In genomic region chr9:121048175-121048574, GRCh38 we compare ENCODE assay signal across 16 cellular contexts. TPM values are rescaled to one million over a fixed set of nuclear protein-coding genes. Genes with fewer than 3 reads are reported as not detected.
DNase-seq lines count a peak whose midpoint lies in the region; ATAC-seq and TF ChIP-seq lines count a peak whose summit lies in the region.
"Had no signal": no experiment of that assay in that cellular context is flagged by ENCODE, and none has a peak within 500 bp of the region (broad histone marks: within the 10 kb centered on the region; RNA-seq: fewer than 3 reads in every experiment).

No MANE protein-coding gene starts in this region.

- CTCF ChIA-PET in IMR-90 (lab: Yijun Ruan, JAX): interaction anchor here (0.6 to 1.0 kb wide), 3 partner anchors 12 to 117 kb away, joined by 3 read pairs; no protein-coding TSS in a partner anchor
- CTCF ChIA-PET in activated CD8-positive, alpha-beta T cell treated with anti-CD3 and anti-CD28 coated beads for 36 hours (lab: Charles Lee): interaction anchor here (1.2 to 6.4 kb wide), 4 partner anchors 8 to 292 kb away, joined by 4 to 40 read pairs (median 6); no protein-coding TSS in a partner anchor

- intact Hi-C loops in IMR-90 (cut with micrococcal nuclease): no loop called here
- intact Hi-C loops in activated CD8-positive, alpha-beta T cell treated with anti-CD3 and anti-CD28 coated beads for 36 hours (cut with micrococcal nuclease): no loop called here

- no peaks in the 10 kb centered on the region for H3K9me2 ChIP-seq in hepatocyte (replicated peaks; ENCODE audit: insufficient read depth)

- no peaks in the 10 kb centered on the region for H3K79me1 ChIP-seq in IMR-90 (ENCODE audit: low read depth in 1 of 2, low read length in 2 of 2)

- TF ChIP-seq RAD21 in IMR-90 (IDR thresholded peaks at IDR 0.05; ENCODE audit: low read length) (no peak), liver (IDR thresholded peaks at IDR 0.05) (no peak)

- H2AK9ac ChIP-seq in IMR-90 (replicated peaks; ENCODE audit: low read depth, low read length, poor library complexity): no peak overlapping the region

- peak overlapping the region; percentile 39; the same call in 1 of the 2 replicates for H4K5ac ChIP-seq in IMR-90 (ENCODE audit: low read depth, low read length)

- H3K27me3 ChIP-seq in IMR-90 (ENCODE audit: control insufficient read depth, insufficient read depth, low read length) (no peaks in the 10 kb centered on the region), hepatocyte (no peaks in the 10 kb centered on the region), liver (ENCODE audit: control insufficient read depth in 4 of 4, insufficient read depth in 4 of 4, low read length in 3 of 4) (no peaks in the 10 kb centered on the region)
- H3K27me3 ChIP-seq: BLaER1 had no signal

- DNase-seq in IMR-90 (no peak), hepatocyte (ENCODE audit: low spot score) (no peak), UCSD-AML1 (lab: John Stamatoyannopoulos, UW; ENCODE audit: unreplicated experiment) (no peak)
- no peak for DNase-seq in stimulated activated CD4-positive, alpha-beta T cell treated with anti-CD3 and anti-CD28 coated beads, Interleukin-4, amount 100 ng/mL, for 4 hours
- no peak for DNase-seq in activated CD8-positive, alpha-beta T cell treated with anti-CD3 and anti-CD28 coated beads for 36 hours
- DNase-seq: Calu3; CD8-positive, alpha-beta T cell; DMS79 treated with DMSO at 0.1 percent for 48 hours; GF-D8; KBM-7 had no signal

- no peak overlapping the region; the same call in 1 of the 2 replicates for H3K4ac ChIP-seq in IMR-90 (ENCODE audit: low read depth, low read length)

- peak overlapping the region; percentile 14; the same call in 1 of the 2 replicates for H2AK5ac ChIP-seq in IMR-90 (ENCODE audit: low read depth, low read length)

- no peak overlapping the region for H2BK15ac ChIP-seq in IMR-90 (ENCODE audit: low read depth, low read length)

- H3K4me3 ChIP-seq in IMR-90 (ENCODE audit: insufficient read depth, low read depth, low read length) (no peak overlapping the region), hepatocyte (no peak overlapping the region), liver (ENCODE audit: low read depth in 1 of 3, low read length in 3 of 3) (peak overlapping the region; percentile 69 to 98 (median 94))
- H3K4me3 ChIP-seq: BLaER1, HAP-1 had no signal

- H3K9ac ChIP-seq in IMR-90 (ENCODE audit: low read depth, low read length): no peak overlapping the region
- peak overlapping the region; percentile 75 to 89 for H3K9ac ChIP-seq in liver (ENCODE audit: low read depth in 1 of 2, low read length in 2 of 2)
- H3K9ac ChIP-seq: BLaER1 had no signal

- no peak overlapping the region for H3K4me3 Mint-ChIP-seq in activated CD8-positive, alpha-beta T cell treated with anti-CD3 and anti-CD28 coated beads for 36 hours
- H3K4me3 Mint-ChIP-seq: CD8-positive, alpha-beta T cell; IgD-negative memory B cell had no signal

- H4K20me1 ChIP-seq in IMR-90 (ENCODE audit: insufficient read depth, low read length) (no peaks in the 10 kb centered on the region), hepatocyte (ENCODE audit: insufficient read depth, poor library complexity, severe bottlenecking) (no peaks in the 10 kb centered on the region)
- H4K20me1 ChIP-seq: BLaER1 had no signal

- H3K23ac ChIP-seq in IMR-90 (ENCODE audit: low read depth, low read length): no peak overlapping the region

- H3K4me2 ChIP-seq in IMR-90 (ENCODE audit: low read depth, low read length): no peak overlapping the region
- H3K4me2 ChIP-seq in hepatocyte: peak overlapping the region; percentile 67
- H3K4me2 ChIP-seq: BLaER1 had no signal

- no peaks in the 10 kb centered on the region for H3K36me3 ChIP-seq in IMR-90 (ENCODE audit: control insufficient read depth, insufficient read depth, low read length)
- H3K36me3 ChIP-seq in hepatocyte (replicated peaks; ENCODE audit: insufficient read depth, low read depth): no peaks in the 10 kb centered on the region
- peaks cover 1 to 10% (median 7%) of the 10 kb centered on the region in 4 donors for H3K36me3 ChIP-seq in liver (ENCODE audit: control insufficient read depth in 4 of 4, insufficient read depth in 3 of 4, low read depth in 1 of 4, low read length in 3 of 4)
- H3K36me3 ChIP-seq: BLaER1, HAP-1 had no signal

- in situ Hi-C loops in IMR-90 (cut with MboI; ENCODE audit: low sequenced_read_pairs): no loop called here

- TF ChIP-seq CTCF in IMR-90 (conservative IDR thresholded peaks at IDR 0.05; ENCODE audit: low read depth, low read length): no peak
- TF ChIP-seq CTCF in hepatocyte (IDR thresholded peaks at IDR 0.05; ENCODE audit: poor library complexity): no peak
- no peak for TF ChIP-seq CTCF in liver (IDR thresholded peaks at IDR 0.05; ENCODE audit: low read depth, low read length, missing input control)
- no peak for TF ChIP-seq CTCF in activated CD8-positive, alpha-beta T cell treated with anti-CD3 and anti-CD28 coated beads for 36 hours (IDR thresholded peaks at IDR 0.05)

- H2BK20ac ChIP-seq in IMR-90 (ENCODE audit: low read depth, low read length): 0 out of 2 replicates have a peak overlapping the region, but pooled peaks have one; percentile 0

- no peaks in the 10 kb centered on the region for H3K27me3 Mint-ChIP-seq in activated CD8-positive, alpha-beta T cell treated with anti-CD3 and anti-CD28 coated beads for 36 hours
- H3K27me3 Mint-ChIP-seq: IgD-negative memory B cell had no signal

- POLR2A ChIA-PET in IMR-90 (lab: Charles Lee; ENCODE audit: unreplicated experiment): no interaction called here
- POLR2A ChIA-PET in activated CD8-positive, alpha-beta T cell treated with anti-CD3 and anti-CD28 coated beads for 36 hours (lab: Charles Lee): no interaction called here

- H2BK5ac ChIP-seq in IMR-90 (ENCODE audit: low read depth, low read length, poor library complexity, severe bottlenecking): no peak overlapping the region

- H2AFZ ChIP-seq in IMR-90 (replicated peaks; ENCODE audit: low read length, poor library complexity) (no peak overlapping the region), hepatocyte (no peak overlapping the region)

- peaks cover 13% of the 10 kb centered on the region for H3K79me2 ChIP-seq in hepatocyte

- no peak overlapping the region for H4K8ac ChIP-seq in IMR-90 (ENCODE audit: low read depth in 2 of 2, low read length in 2 of 2)

- no peaks in the 10 kb centered on the region for H3K9me3 ChIP-seq in IMR-90 (ENCODE audit: control insufficient read depth, insufficient read depth, low read length)
- no peaks in the 10 kb centered on the region for H3K9me3 ChIP-seq in hepatocyte (ENCODE audit: low read depth)
- H3K9me3 ChIP-seq in liver (ENCODE audit: control insufficient read depth in 4 of 4, low read length in 3 of 4): no peaks in the 10 kb centered on the region
- H3K9me3 ChIP-seq: BLaER1, HAP-1 had no signal

- no peaks in the 10 kb centered on the region; the same call in 1 of the 2 replicates for H3K9me1 ChIP-seq in IMR-90 (ENCODE audit: insufficient read depth, low read length)

- no peak overlapping the region for H3K14ac ChIP-seq in IMR-90 (replicated peaks; ENCODE audit: low read depth, low read length)

- peak overlapping the region; percentile 29; the same call in 1 of the 2 replicates for H3K18ac ChIP-seq in IMR-90 (ENCODE audit: low read depth, low read length)

- H3K56ac ChIP-seq in IMR-90 (ENCODE audit: extremely low read depth, insufficient read depth, low read length): no peak overlapping the region

- no peak overlapping the region; the same call in 1 of the 2 replicates for H4K91ac ChIP-seq in IMR-90 (ENCODE audit: insufficient read depth, low read depth, low read length)

- no peaks in the 10 kb centered on the region for H3K9me3 Mint-ChIP-seq in activated CD8-positive, alpha-beta T cell treated with anti-CD3 and anti-CD28 coated beads for 36 hours
- H3K9me3 Mint-ChIP-seq: CD8-positive, alpha-beta T cell; IgD-negative memory B cell had no signal

- peak; percentile 40 for ATAC-seq in IMR-90 (ENCODE audit: low read depth)
- ATAC-seq in activated CD8-positive, alpha-beta T cell treated with anti-CD3 and anti-CD28 coated beads for 36 hours: no peak
- no peak for ATAC-seq in HG03280 (IDR thresholded peaks at IDR 0.05; ENCODE audit: unreplicated experiment)
- ATAC-seq: CD8-positive, alpha-beta T cell had no signal

- no peak for TF ChIP-seq POLR2A in IMR-90 (IDR thresholded peaks at IDR 0.05; ENCODE audit: low read depth, low read length)

- H2BK120ac ChIP-seq in IMR-90 (ENCODE audit: low read depth, low read length): peak overlapping the region; percentile 24

- no peaks in the 10 kb centered on the region for H3K4me1 Mint-ChIP-seq in activated CD8-positive, alpha-beta T cell treated with anti-CD3 and anti-CD28 coated beads for 36 hours (ENCODE audit: low read depth)
- H3K4me1 Mint-ChIP-seq: IgD-negative memory B cell had no signal

- no peaks in the 10 kb centered on the region for H3K36me3 Mint-ChIP-seq in activated CD8-positive, alpha-beta T cell treated with anti-CD3 and anti-CD28 coated beads for 36 hours (ENCODE audit: low read depth)
- H3K36me3 Mint-ChIP-seq: CD8-positive, alpha-beta T cell had no signal

- dilution Hi-C loops in IMR-90 (cut with HindIII; ENCODE audit: low sequenced_read_pairs, unreplicated experiment): no loop called here

- no peak overlapping the region for H3K27ac Mint-ChIP-seq in activated CD8-positive, alpha-beta T cell treated with anti-CD3 and anti-CD28 coated beads for 36 hours
- H3K27ac Mint-ChIP-seq: CD8-positive, alpha-beta T cell had no signal

- no TSS peak for BruUV-seq in IMR-90 (replicated peaks; lab: Mats Ljungman, UMichigan)

- WGBS in IMR-90 (ENCODE audit: extremely low coverage in 2 of 2, insufficient read length in 1 of 2), 2 experiments: no CpG with 5 or more reads among the region's 2 CpGs
- WGBS in hepatocyte (ENCODE audit: low lambda C conversion rate, missing lambda C conversion rate): 94% methylated on average over 2 of the region's 2 CpGs
- 51% methylated on average over 2 of the region's 2 CpGs for WGBS in liver

- peaks cover 2% of the 10 kb centered on the region for H3K4me1 ChIP-seq in IMR-90 (ENCODE audit: control insufficient read depth, insufficient read depth, low read length)
- peaks cover 7% of the 10 kb centered on the region for H3K4me1 ChIP-seq in hepatocyte (ENCODE audit: insufficient read depth)
- H3K4me1 ChIP-seq in liver (ENCODE audit: control insufficient read depth in 4 of 4, insufficient read depth in 4 of 4, low read length in 3 of 4): peaks cover 3 to 24% (median 16%) of the 10 kb centered on the region in 4 donors
- H3K4me1 ChIP-seq: HAP-1 had no signal

- H3K27ac ChIP-seq in IMR-90 (ENCODE audit: insufficient read depth, low read length) (peak overlapping the region; percentile 16; the same call in 1 of the 2 replicates), hepatocyte (no peak overlapping the region), liver (ENCODE audit: low read depth in 1 of 2, low read length in 2 of 2) (no peak overlapping the region)
- H3K27ac ChIP-seq: BLaER1, HL-60 had no signal

RNA-seq across cellular contexts. Expression of gene C5, which starts 1.9 kb away (rescaled TPM):
- total RNA-seq in IMR-90 (2012; rRNA removed): 2.3 and 2.8 TPM in 2 replicates
- polyA plus RNA-seq in IMR-90 (2012; rRNA removed): 1.0 and 1.5 TPM in 2 replicates
- polyA plus RNA-seq in IMR-90 (2012; cell fraction: cytosol; rRNA removed): 0.17 and 0.57 TPM in 2 replicates
- polyA plus RNA-seq in IMR-90 (2012; cell fraction: nucleus; rRNA removed; ENCODE audit: low replicate concordance): 0.40 and 3.3 TPM in 2 replicates
- 50.3 and 55.4 TPM in 2 replicates for total RNA-seq in hepatocyte
- 9.4 and 13.8 TPM in 2 replicates for polyA plus RNA-seq in hepatocyte
- total RNA-seq in liver: 100 to 1,000 TPM; 456 to 485 TPM
- polyA plus RNA-seq in liver: 100 to 1,000 TPM; 127 to 266 TPM
- total RNA-seq in activated CD8-positive, alpha-beta T cell treated with anti-CD3 and anti-CD28 coated beads for 36 hours: 1 to 10 TPM; 1.9 to 3.4 TPM

RNA-seq across cellular contexts. Expression of gene CNTRL, which starts 26.6 kb away (rescaled TPM):
- total RNA-seq in IMR-90 (2012; rRNA removed) (7.3 and 10.6 TPM in 2 replicates), hepatocyte (7.9 and 10.8 TPM in 2 replicates), liver (1 to 10 TPM; 6.3 to 8.7 TPM)
- polyA plus RNA-seq in IMR-90 (2012; rRNA removed) (3.6 and 4.5 TPM in 2 replicates), hepatocyte (3.4 and 4.3 TPM in 2 replicates), liver (1 to 10 TPM; 1.6 to 2.5 TPM)
- 0.68 and 1.4 TPM in 2 replicates for polyA plus RNA-seq in IMR-90 (2012; cell fraction: cytosol; rRNA removed)
- polyA plus RNA-seq in IMR-90 (2012; cell fraction: nucleus; rRNA removed; ENCODE audit: low replicate concordance): 1.7 and 6.9 TPM in 2 replicates
- total RNA-seq in activated CD8-positive, alpha-beta T cell treated with anti-CD3 and anti-CD28 coated beads for 36 hours: 10 to 100 TPM; 62.8 to 69.8 TPM

Comparison
In these comparisons a context has a peak if more than half of its experiments do, and no peak if none do; other contexts are left out.
1. H3K4me3 ChIP-seq: peak in liver (3 of 3); none in IMR-90 (single experiment) and hepatocyte (single experiment).
2. RNA of gene C5, which starts 1.9 kb away (total RNA-seq): 456 to 485 TPM in liver and 50.3 to 55.4 TPM in hepatocyte; 1.9 to 3.4 TPM in activated CD8-positive, alpha-beta T cell treated with anti-CD3 and anti-CD28 coated beads for 36 hours and 2.3 to 2.8 TPM in IMR-90; every median in the first group is over 10 times any median in the second.